In the genomic region with DNA sequence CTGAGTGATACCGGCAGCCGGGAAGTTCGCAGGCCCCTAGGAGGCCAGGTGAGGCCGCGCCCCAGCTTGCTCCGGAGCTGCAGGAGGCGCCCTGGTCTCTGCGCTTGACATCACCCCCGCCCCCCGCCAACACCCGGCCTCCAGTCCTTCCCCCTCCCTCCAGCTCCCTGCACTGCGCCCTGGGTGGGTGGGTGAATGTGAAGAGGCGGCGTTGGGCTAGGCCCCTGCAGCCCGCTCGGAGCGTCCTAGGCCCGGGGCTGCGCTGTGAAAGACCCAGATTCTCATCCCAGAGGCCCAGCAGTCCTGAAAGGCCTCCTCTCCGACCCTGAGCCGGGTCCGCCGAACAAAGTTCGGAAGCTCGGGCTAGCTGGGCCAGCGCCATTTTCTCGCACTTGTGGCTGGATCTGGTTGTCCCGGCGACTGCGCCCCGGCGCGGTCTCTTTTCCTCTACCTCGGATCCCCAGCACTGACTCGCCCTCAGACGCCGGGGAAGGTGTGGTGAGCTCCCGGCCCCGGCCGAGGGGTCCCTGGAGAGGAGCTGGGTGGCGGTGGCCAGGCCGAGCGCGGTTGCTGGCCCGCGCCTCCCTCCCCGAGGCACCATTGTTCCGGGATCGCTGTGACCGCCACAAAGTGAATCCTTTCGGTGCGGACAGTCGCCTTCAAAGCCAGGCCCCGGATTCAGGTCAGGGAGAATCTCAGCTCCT, we compare ENCODE assay signal across 10 cellular contexts. TPM values are rescaled to one million over a fixed set of nuclear protein-coding genes. Genes with fewer than 3 reads are reported as not detected.
A peak's percentile ranks its signal among the peaks of the same experiment; 100 is the strongest.
DNase-seq lines count a peak whose midpoint lies in the region; ATAC-seq, FAIRE-seq and TF ChIP-seq lines count a peak whose summit lies in the region.
"Had no signal": no experiment of that assay in that cellular context is flagged by ENCODE, and none has a peak within 500 bp of the region (broad histone marks: within the 10 kb centered on the region; RNA-seq: fewer than 3 reads in every experiment).

No MANE protein-coding gene starts in this region.

- H4K20me1 ChIP-seq in mammary epithelial cell (ENCODE audit: insufficient read depth, low read length) = no peaks in the 10 kb centered on the region
- peaks cover 0 to 12% of the 10 kb centered on the region in 2 experiments for H4K20me1 ChIP-seq in H1 (replicated peaks in 1 of 2; ENCODE audit: control insufficient read depth in 1 of 2, insufficient read depth in 2 of 2, low read length in 2 of 2)

- POLR2A ChIA-PET in H1 (lab: Charles Lee; ENCODE audit: partially characterized antibody) = interaction anchor here (0.7 to 3.7 kb wide), 10 partner anchors 8 to 43 kb away, joined by 3 to 26 read pairs (median 5); a partner anchor contains a TSS

- ATAC-seq in aorta (ENCODE audit: low FRiP score) = no peak
- no peak for ATAC-seq in gastroesophageal sphincter
- ATAC-seq: effector memory CD8-positive, alpha-beta T cell had no signal

- peaks cover 23% of the 10 kb centered on the region for H3K23me2 ChIP-seq in H1 (ENCODE audit: low read depth, low read length)

- TF ChIP-seq POLR2A in breast epithelium (IDR thresholded peaks at IDR 0.05) (no peak), H1 (IDR thresholded peaks at IDR 0.05; ENCODE audit: control extremely low read depth in 1 of 2, low read depth in 2 of 2, low read length in 2 of 2) (peak in 1 of 2 experiments; percentile 67; a peak in 1 of 3 replicates), adrenal gland (IDR thresholded peaks at IDR 0.05) (no peak), gastroesophageal sphincter (IDR thresholded peaks at IDR 0.05) (no peak)

- H4K8ac ChIP-seq in H1 (ENCODE audit: extremely low read depth, insufficient read depth, low read length) = peak overlapping the region; percentile 93

- no peak overlapping the region for H3K23ac ChIP-seq in H1 (ENCODE audit: insufficient read length)

- no peak; a peak in 1 of 4 replicates for TF ChIP-seq RAD21 in H1 (IDR thresholded peaks at IDR 0.05 in 1 of 2, conservative IDR thresholded peaks at IDR 0.05 in 1 of 2; ENCODE audit: low read depth in 2 of 2, low read length in 2 of 2)

- peak overlapping the region; percentile 61 for H4K91ac ChIP-seq in H1 (replicated peaks; ENCODE audit: insufficient read length, low read length)

- H3K4ac ChIP-seq in H1 (replicated peaks; ENCODE audit: insufficient read length, low read depth, low read length) = no peak overlapping the region

- H3K18ac ChIP-seq in H1 (ENCODE audit: extremely low read depth, low read length) = peak overlapping the region; percentile 95

- H3K9me3 ChIP-seq in breast epithelium (no peaks in the 10 kb centered on the region), mammary epithelial cell (replicated peaks; ENCODE audit: insufficient read depth, low read length) (peaks cover 6% of the 10 kb centered on the region), H1 (ENCODE audit: insufficient read depth in 2 of 2, low read depth in 1 of 2, low read length in 1 of 2) (peaks cover 0 to 4% of the 10 kb centered on the region in 2 experiments; a peak in 1 of 4 replicates), aorta (ENCODE audit: control insufficient read depth, low read length) (peaks cover 2% of the 10 kb centered on the region), adrenal gland (replicated peaks in 1 of 3) (no peaks in the 10 kb centered on the region), gastroesophageal sphincter (peaks cover 0 to 10% (median 0%) of the 10 kb centered on the region in 3 donors)

- H2AK5ac ChIP-seq in H1 (ENCODE audit: low read depth, low read length) = no peak overlapping the region

- TF ChIP-seq EP300 in H1 (IDR thresholded peaks at IDR 0.05; ENCODE audit: borderline replicate concordance in 1 of 2, low read depth in 2 of 2, low read length in 2 of 2) (no peak), gastroesophageal sphincter (IDR thresholded peaks at IDR 0.05) (no peak)

- dilution Hi-C loops in mammary epithelial cell (cut with HindIII; ENCODE audit: low sequenced_read_pairs) = no loop called here

- in situ Hi-C loops in mammary epithelial cell (cut with MboI; ENCODE audit: low sequenced_read_pairs in 2 of 2) = no loop called here

- H2BK20ac ChIP-seq in H1 (ENCODE audit: low read length) = peak overlapping the region; percentile 32; the same call in 1 of the 2 replicates

- WGBS in mammary epithelial cell (ENCODE audit: low coverage, missing lambda C conversion rate) = 17% methylated on average over 18 of the region's 54 CpGs
- 1% methylated on average over 46 of the region's 54 CpGs; no CpG with 5 or more reads in 1 of the 2 experiments for WGBS in H1 (ENCODE audit: extremely low coverage in 1 of 2, insufficient coverage in 1 of 2, insufficient read length in 1 of 2, insufficient replicate concordance in 2 of 2, low coverage in 1 of 2, low lambda C conversion rate in 2 of 2, missing lambda C conversion rate in 1 of 2), 2 experiments
- 4 to 6% methylated on average over 52 to 54 of the region's 54 CpGs for WGBS in aorta, 2 donors
- WGBS in adrenal gland, 4 donors = 4 to 17% (median 5%) methylated on average over 19 to 54 of the region's 54 CpGs
- WGBS in gastroesophageal sphincter (ENCODE audit: low coverage in 1 of 2), 2 donors = 0% methylated on average over 2 to 3 of the region's 54 CpGs

- no peak overlapping the region for H2BK120ac ChIP-seq in H1 (replicated peaks; ENCODE audit: low read depth, low read length)

- DNase-seq in breast epithelium (ENCODE audit: low spot score in 2 of 2) (no peak), mammary epithelial cell (no peak), H1 (ENCODE audit: low read depth in 1 of 2, low spot score in 2 of 2) (peak in 1 of 2 experiments; percentile 88), myocyte (ENCODE audit: low read depth) (peak; percentile 89), aorta (peak in 1 of 2 donors; percentile 74), adrenal gland (no peak), AML-193 (lab: John Stamatoyannopoulos, UW) (no peak)
- DNase-seq: effector memory CD8-positive, alpha-beta T cell; Karpas-422 had no signal

- peak overlapping the region; percentile 60; the same call in 1 of the 2 replicates for H2BK5ac ChIP-seq in H1 (ENCODE audit: low read depth, low read length)

- CTCF ChIA-PET in mammary epithelial cell (lab: Charles Lee; ENCODE audit: low non-redundant PET) = no interaction called here
- CTCF ChIA-PET in H1 (lab: Charles Lee; ENCODE audit: partially characterized antibody) = interaction anchor here (0.6 to 27.3 kb wide), 13 partner anchors 11 to 685 kb away, joined by 3 to 485 read pairs (median 10); no protein-coding TSS in a partner anchor

- no peak overlapping the region for H2AFZ ChIP-seq in mammary epithelial cell (ENCODE audit: low read depth, low read length)
- peak overlapping the region; percentile 20; the same call in 1 of the 2 replicates for H2AFZ ChIP-seq in H1 (ENCODE audit: low read length)

- H3K36me3 ChIP-seq in breast epithelium (no peaks in the 10 kb centered on the region), mammary epithelial cell (ENCODE audit: insufficient read depth, low read length) (no peaks in the 10 kb centered on the region), H1 (ENCODE audit: control insufficient read depth in 2 of 4, insufficient read depth in 4 of 4, low read length in 3 of 4) (peaks cover 0 to 4% (median 0%) of the 10 kb centered on the region in 4 experiments; a peak in 2 of 8 replicates), aorta (ENCODE audit: control insufficient read depth in 1 of 2, insufficient read depth in 2 of 2, low read length in 1 of 2) (no peaks in the 10 kb centered on the region), adrenal gland (replicated peaks in 1 of 2) (no peaks in the 10 kb centered on the region), gastroesophageal sphincter (no peaks in the 10 kb centered on the region)

- no TSS peak for BruUV-seq in mammary epithelial cell (replicated peaks; lab: Mats Ljungman, UMichigan)

- H3K79me1 ChIP-seq in H1 (ENCODE audit: low read depth, low read length) = no peaks in the 10 kb centered on the region; the same call in 1 of the 2 replicates

- peak overlapping the region; percentile 31 to 56 (median 38) for H3K4me3 ChIP-seq in breast epithelium
- H3K4me3 ChIP-seq in mammary epithelial cell (replicated peaks in 1 of 3; ENCODE audit: insufficient read depth in 1 of 3, low read depth in 2 of 3, low read length in 3 of 3) = no peak overlapping the region
- peak overlapping the region; percentile 30 to 68 (median 60) for H3K4me3 ChIP-seq in H1 (ENCODE audit: extremely low read depth in 1 of 4, insufficient read depth in 2 of 4, low read depth in 3 of 4, low read length in 4 of 4)
- peak overlapping the region; percentile 9 to 13 for H3K4me3 ChIP-seq in aorta (ENCODE audit: low read length in 2 of 2)
- peak overlapping the region in 1 of 4 donors; percentile 33 for H3K4me3 ChIP-seq in adrenal gland
- peak overlapping the region in 1 of 2 donors; percentile 47 for H3K4me3 ChIP-seq in gastroesophageal sphincter

- no peak overlapping the region for H3K4me2 ChIP-seq in mammary epithelial cell (ENCODE audit: insufficient read depth, low read depth, low read length)
- peak overlapping the region; percentile 93 to 95 for H3K4me2 ChIP-seq in H1 (ENCODE audit: insufficient read depth in 1 of 2, low read depth in 2 of 2, low read length in 2 of 2)

- H3K4me1 ChIP-seq in breast epithelium = no peaks in the 10 kb centered on the region
- peaks cover 4% of the 10 kb centered on the region for H3K4me1 ChIP-seq in mammary epithelial cell (ENCODE audit: insufficient read depth, low read length)
- peaks cover 12 to 51% (median 21%) of the 10 kb centered on the region in 4 experiments for H3K4me1 ChIP-seq in H1 (replicated peaks in 1 of 4; ENCODE audit: control insufficient read depth in 3 of 4, insufficient read depth in 4 of 4, low read length in 3 of 4)
- no peaks in the 10 kb centered on the region for H3K4me1 ChIP-seq in aorta (ENCODE audit: control insufficient read depth in 1 of 2, insufficient read depth in 2 of 2, low read length in 2 of 2)
- H3K4me1 ChIP-seq in adrenal gland (replicated peaks in 1 of 2) = peaks cover 0 to 7% of the 10 kb centered on the region in 2 donors
- peaks cover 0 to 70% (median 23%) of the 10 kb centered on the region in 3 donors for H3K4me1 ChIP-seq in gastroesophageal sphincter

- intact Hi-C loops in breast epithelium (cut with DNase I; ENCODE audit: low total_unique reads) = no loop called here
- intact Hi-C loops in mammary epithelial cell (cut with micrococcal nuclease) = no loop called here
- intact Hi-C loops in aorta (cut with DNase I) = no loop called here
- intact Hi-C loops in adrenal gland (cut with DNase I) = no loop called here

- H3K27ac ChIP-seq in breast epithelium = no peak overlapping the region
- no peak overlapping the region for H3K27ac ChIP-seq in mammary epithelial cell (ENCODE audit: insufficient read depth, low read depth, low read length)
- H3K27ac ChIP-seq in H1 (ENCODE audit: low read depth, low read length) = peak overlapping the region; percentile 67; the same call in 1 of the 2 replicates
- H3K27ac ChIP-seq in aorta (ENCODE audit: low read depth in 1 of 2, low read length in 2 of 2) = no peak overlapping the region
- no peak overlapping the region for H3K27ac ChIP-seq in adrenal gland
- H3K27ac ChIP-seq in gastroesophageal sphincter = no peak overlapping the region

- H3K9ac ChIP-seq in mammary epithelial cell (ENCODE audit: insufficient read depth, low read length) (no peak overlapping the region), H1 (replicated peaks in 1 of 4; ENCODE audit: extremely low read depth in 1 of 4, low read depth in 3 of 4, low read length in 3 of 4) (peak overlapping the region in 3 of 4 experiments; percentile 0 to 67 (median 54); a peak in 5 of 7 replicates)

- H3K14ac ChIP-seq in H1 (ENCODE audit: insufficient read length) = no peak overlapping the region

- H3K79me2 ChIP-seq in mammary epithelial cell (ENCODE audit: insufficient read depth, low read length) (no peaks in the 10 kb centered on the region), H1 (ENCODE audit: control insufficient read depth in 1 of 2, insufficient read depth in 2 of 2, low read length in 2 of 2) (no peaks in the 10 kb centered on the region)

- no peak for TF ChIP-seq CTCF in breast epithelium (IDR thresholded peaks at IDR 0.05)
- no peak for TF ChIP-seq CTCF in mammary epithelial cell (conservative IDR thresholded peaks at IDR 0.05 in 1 of 2, IDR thresholded peaks at IDR 0.05 in 1 of 2; ENCODE audit: extremely low read depth in 1 of 2, insufficient read depth in 1 of 2, low read depth in 1 of 2, low read length in 2 of 2)
- TF ChIP-seq CTCF in H1 (IDR thresholded peaks at IDR 0.05; ENCODE audit: control extremely low read depth in 1 of 3, insufficient read depth in 1 of 3, low read depth in 1 of 3, low read length in 3 of 3) = 0 out of 4 replicates have a peak, but pooled peaks of 1 of the 3 experiments have one; percentile 11
- no peak for TF ChIP-seq CTCF in adrenal gland (IDR thresholded peaks at IDR 0.05)
- TF ChIP-seq CTCF in gastroesophageal sphincter (IDR thresholded peaks at IDR 0.05) = no peak

- H2BK15ac ChIP-seq in H1 (ENCODE audit: low read length) = no peak overlapping the region

- no peak for FAIRE-seq in H1 (lab: Jason Lieb, UNC)

- H2BK12ac ChIP-seq in H1 (ENCODE audit: low read depth, low read length) = peak overlapping the region; percentile 75; the same call in 1 of the 2 replicates

- H3K56ac ChIP-seq in H1 (replicated peaks; ENCODE audit: insufficient read length, low read depth, low read length) = no peak overlapping the region

- peaks cover 0 to 100% of the 10 kb centered on the region in 2 donors for H3K27me3 ChIP-seq in breast epithelium
- H3K27me3 ChIP-seq in mammary epithelial cell (ENCODE audit: insufficient read depth, low read length) = peaks cover 79% of the 10 kb centered on the region
- H3K27me3 ChIP-seq in H1 (replicated peaks in 1 of 4; ENCODE audit: control insufficient read depth in 3 of 4, extremely low read depth in 1 of 4, insufficient read depth in 3 of 4, low read length in 3 of 4) = peaks cover 67 to 97% (median 91%) of the 10 kb centered on the region in 4 experiments
- H3K27me3 ChIP-seq in aorta (ENCODE audit: control insufficient read depth in 1 of 2, insufficient read depth in 2 of 2, low read length in 1 of 2) = peaks cover 0 to 4% of the 10 kb centered on the region in 2 donors
- H3K27me3 ChIP-seq in adrenal gland = peaks cover 94% of the 10 kb centered on the region
- peaks cover 100% of the 10 kb centered on the region for H3K27me3 ChIP-seq in gastroesophageal sphincter

- no peak overlapping the region for H4K5ac ChIP-seq in H1 (ENCODE audit: insufficient read length, low read depth, low read length)

RNA-seq across cellular contexts. Expression of a gene that starts 12.9 kb away (rescaled TPM):
- under 1 TPM in 2 of 3 donors, not detected in 1; under 0.01 to 0.15 TPM for total RNA-seq in breast epithelium
- under 1 TPM in 1 of 2 donors, not detected in 1; 0.17 TPM for total RNA-seq in mammary epithelial cell
- not detected for polyA plus RNA-seq in mammary epithelial cell
- polyA minus RNA-seq in mammary epithelial cell = not detected
- total RNA-seq in H1 (2021; fragmentation: NEBNext Ultra II Directional; extraction: Animal tissue kit (Norgen Biotek cat#: 25700)) = 0.13 TPM in 1 of 2 replicates, not detected in the other
- 0.03 and 0.31 TPM in 2 replicates for polyA plus RNA-seq in H1 (2011; rRNA removed)
- 0.08 TPM for polyA plus RNA-seq in H1 (2011; cell fraction: cytosol; rRNA removed)
- 0.27 TPM for polyA plus RNA-seq in H1 (2011; cell fraction: nucleus; rRNA removed)
- 0.27 TPM in 1 of 4 replicates, not detected in the others for polyA plus RNA-seq in H1 (2012, experiment 1 of 2)
- 0.08 TPM for polyA plus RNA-seq in H1 (2012, experiment 2 of 2)
- 0.06 TPM for polyA plus RNA-seq in H1 (2013, experiment 1 of 2)
- polyA plus RNA-seq in H1 (2013, experiment 2 of 2) = 0.06 TPM
- not detected in 2 replicates for polyA minus RNA-seq in H1 (2011; rRNA and poly(A)+ RNA removed)
- not detected for polyA minus RNA-seq in H1 (2011; cell fraction: cytosol; rRNA and poly(A)+ RNA removed)
- 0.60 TPM for polyA minus RNA-seq in H1 (2011; cell fraction: nucleus; rRNA and poly(A)+ RNA removed)
- total RNA-seq in myocyte = 0.75 and 1.0 TPM in 2 replicates
- 6.8 TPM for polyA plus RNA-seq in myocyte (2012)
- under 1 TPM; 0.09 to 0.49 TPM for total RNA-seq in aorta
- 1 to 10 TPM in 1 of 2 donors, under 1 TPM in 1; 0.25 to 1.4 TPM for polyA plus RNA-seq in aorta
- total RNA-seq in adrenal gland = not detected
- under 1 TPM in 1 of 3 donors, not detected in 2; 0.07 TPM for polyA plus RNA-seq in adrenal gland
- under 1 TPM in 1 of 4 donors, not detected in 3; 0.13 TPM for total RNA-seq in gastroesophageal sphincter

RNA-seq across cellular contexts. Expression of a gene that starts 15.8 kb away (rescaled TPM):
- total RNA-seq in breast epithelium (1 to 10 TPM in 2 of 3 donors, not detected in 1; 2.0 to 6.1 TPM), mammary epithelial cell (under 1 TPM in 1 of 2 donors, not detected in 1; under 0.01 TPM), myocyte (30.7 and 31.7 TPM in 2 replicates), aorta (1 to 10 TPM in 1 of 2 donors, under 1 TPM in 1; 0.99 to 1.7 TPM), adrenal gland (under 1 TPM in 1 of 8 donors, not detected in 7; 0.32 TPM), gastroesophageal sphincter (under 1 TPM in 2 of 4 donors, not detected in 2; 0.08 to 0.27 TPM)
- polyA plus RNA-seq in mammary epithelial cell (not detected), H1 (2011; rRNA removed) (0.80 and 3.6 TPM in 2 replicates), aorta (1 to 10 TPM; 2.3 to 2.7 TPM), adrenal gland (under 1 TPM in 2 of 3 donors, not detected in 1; 0.08 to 0.64 TPM)
- polyA minus RNA-seq in mammary epithelial cell = not detected
- 1.5 and 2.2 TPM in 2 replicates for total RNA-seq in H1 (2021; fragmentation: NEBNext Ultra II Directional; extraction: Animal tissue kit (Norgen Biotek cat#: 25700))
- 1.7 TPM for polyA plus RNA-seq in H1 (2011; cell fraction: cytosol; rRNA removed)
- polyA plus RNA-seq in H1 (2011; cell fraction: nucleus; rRNA removed) = 2.7 TPM
- polyA plus RNA-seq in H1 (2012, experiment 1 of 2) = 0.27 to 0.77 TPM (median 0.60 TPM) in 4 replicates
- polyA plus RNA-seq in H1 (2012, experiment 2 of 2) = 0.08 TPM
- polyA plus RNA-seq in H1 (2013, experiment 1 of 2) = 1.4 TPM
- polyA plus RNA-seq in H1 (2013, experiment 2 of 2) = 0.75 TPM
- polyA minus RNA-seq in H1 (2011; rRNA and poly(A)+ RNA removed) = 0.07 and 0.47 TPM in 2 replicates
- 1.6 TPM for polyA minus RNA-seq in H1 (2011; cell fraction: cytosol; rRNA and poly(A)+ RNA removed)
- 2.4 TPM for polyA minus RNA-seq in H1 (2011; cell fraction: nucleus; rRNA and poly(A)+ RNA removed)
- polyA plus RNA-seq in myocyte (2012) = 23.8 TPM

Comparison
In these comparisons a context has a peak if more than half of its experiments do, and no peak if none do; other contexts are left out.
1. H3K4me3 ChIP-seq: peak in breast epithelium (3 of 3), H1 (4 of 4) and aorta (2 of 2); none in mammary epithelial cell (0 of 3).